In the genomic region with DNA sequence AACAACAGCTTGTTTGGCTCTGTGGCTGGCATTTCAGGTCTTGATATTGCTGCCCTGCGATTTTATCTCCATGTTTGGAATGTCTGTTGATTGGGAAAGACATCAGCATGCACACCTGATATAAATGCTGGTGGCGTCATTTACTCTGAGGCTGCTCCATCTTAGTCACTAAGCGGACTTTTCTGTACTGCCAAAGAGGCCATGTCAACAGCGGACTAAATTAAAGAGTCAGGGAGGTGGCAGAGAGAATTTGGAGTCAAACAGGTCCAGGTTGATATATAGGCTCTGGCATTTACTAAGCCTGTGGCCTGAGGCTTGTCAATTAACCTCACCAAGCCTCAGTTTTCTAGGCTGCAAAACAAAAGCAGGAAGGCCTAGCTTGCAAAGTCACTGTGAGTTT, we compare ENCODE assay signal across 18 cellular contexts. TPM values are rescaled to one million over a fixed set of nuclear protein-coding genes. Genes with fewer than 3 reads are reported as not detected.
DNase-seq lines count a peak whose midpoint lies in the region; ATAC-seq and TF ChIP-seq lines count a peak whose summit lies in the region.
"Had no signal": no experiment of that assay in that cellular context is flagged by ENCODE, and none has a peak within 500 bp of the region (broad histone marks: within the 10 kb centered on the region; RNA-seq: fewer than 3 reads in every experiment).

No MANE protein-coding gene starts in this region.

- no peaks in the 10 kb centered on the region for H3K36me3 ChIP-seq in right atrium auricular region
- H3K36me3 ChIP-seq: BE2C, HAP-1 had no signal

- H3K27ac ChIP-seq in right atrium auricular region = peak overlapping the region; percentile 7 to 92
- H3K27ac ChIP-seq: GM23248 had no signal

- H3K27ac Mint-ChIP-seq in progenitor cell of endocrine pancreas = peak overlapping the region; percentile 21
- peak overlapping the region; percentile 39 for H3K27ac Mint-ChIP-seq in type B pancreatic cell
- H3K27ac Mint-ChIP-seq: CD4-positive, alpha-beta T cell had no signal

- ATAC-seq in GM18868 (IDR thresholded peaks at IDR 0.05; ENCODE audit: unreplicated experiment) (no peak), GM18861 (IDR thresholded peaks at IDR 0.05; ENCODE audit: unreplicated experiment) (no peak)

- H3K9me3 Mint-ChIP-seq in progenitor cell of endocrine pancreas (ENCODE audit: low read depth) = no peaks in the 10 kb centered on the region
- H3K9me3 Mint-ChIP-seq in type B pancreatic cell = no peaks in the 10 kb centered on the region

- no peak for TF ChIP-seq CTCF in right atrium auricular region (IDR thresholded peaks at IDR 0.05)
- TF ChIP-seq CTCF in progenitor cell of endocrine pancreas (IDR thresholded peaks at IDR 0.05; ENCODE audit: unreplicated experiment) = no peak
- TF ChIP-seq CTCF in type B pancreatic cell (conservative IDR thresholded peaks at IDR 0.05) = no peak

- H3K27me3 ChIP-seq in right atrium auricular region = no peaks in the 10 kb centered on the region
- H3K27me3 ChIP-seq: BE2C had no signal

- H3K36me3 Mint-ChIP-seq in progenitor cell of endocrine pancreas (ENCODE audit: insufficient read depth) (no peaks in the 10 kb centered on the region), type B pancreatic cell (no peaks in the 10 kb centered on the region)

- H3K27me3 Mint-ChIP-seq in progenitor cell of endocrine pancreas (no peaks in the 10 kb centered on the region), type B pancreatic cell (peaks cover 6% of the 10 kb centered on the region)
- H3K27me3 Mint-ChIP-seq: CD4-positive, alpha-beta T cell had no signal

- no peaks in the 10 kb centered on the region for H3K9me3 ChIP-seq in right atrium auricular region
- H3K9me3 ChIP-seq: BE2C, Caco-2, HAP-1 had no signal

- no peak overlapping the region for H3K4me3 ChIP-seq in right atrium auricular region
- H3K4me3 ChIP-seq: GM23248, HAP-1 had no signal

- DNase-seq in right atrium auricular region (ENCODE audit: low spot score) (peak; percentile 48), cardiac septum (ENCODE audit: low spot score) (no peak), islet precursor cell (peak; percentile 71), progenitor cell of endocrine pancreas (ENCODE audit: low spot score, unreplicated experiment) (no peak), type B pancreatic cell (ENCODE audit: extremely low spot score, unreplicated experiment) (no peak), CD1c-positive myeloid dendritic cell (ENCODE audit: extremely low spot score) (no peak)
- DNase-seq: ACHN; BE2C; C1 segment of cervical spinal cord; Caco-2; CD4-positive, alpha-beta T cell; GDM1; GM23248 had no signal

- intact Hi-C loops in cardiac septum (cut with DNase I) = no loop called here

- H3K4me3 Mint-ChIP-seq in progenitor cell of endocrine pancreas (ENCODE audit: low read depth) (no peak overlapping the region), type B pancreatic cell (no peak overlapping the region)
- H3K4me3 Mint-ChIP-seq: CD4-positive, alpha-beta T cell had no signal

- peaks cover 0 to 31% of the 10 kb centered on the region in 2 donors for H3K4me1 ChIP-seq in right atrium auricular region
- H3K4me1 ChIP-seq: BE2C, Caco-2, HAP-1 had no signal

- peaks cover 23% of the 10 kb centered on the region for H3K4me1 Mint-ChIP-seq in progenitor cell of endocrine pancreas (ENCODE audit: low read depth)
- no peaks in the 10 kb centered on the region for H3K4me1 Mint-ChIP-seq in type B pancreatic cell (ENCODE audit: unreplicated experiment)

RNA-seq across cellular contexts. Expression of a gene that starts 6.2 kb away (rescaled TPM):
- total RNA-seq in right atrium auricular region (10 to 100 TPM; 30.4 to 33.0 TPM), cardiac septum (27.1 TPM), progenitor cell of endocrine pancreas (0.29 and 1.0 TPM in 2 replicates), type B pancreatic cell (ENCODE audit: low replicate concordance) (1.7 and 21.0 TPM in 2 replicates)
- total RNA-seq: CD4-positive, alpha-beta T cell; GM23248; H4; HT-29 had no signal

Comparison
In these comparisons a context has a peak if more than half of its experiments do, and no peak if none do; other contexts are left out.
1. DNase-seq: peak in right atrium auricular region (single experiment) and islet precursor cell (single experiment); none in cardiac septum (single experiment), progenitor cell of endocrine pancreas (single experiment), type B pancreatic cell (single experiment) and CD1c-positive myeloid dendritic cell (single experiment).